Comparison of ENCODE assay signal across 18 cellular contexts in genomic region chr14:44529026-44529425, GRCh38. TPM values are rescaled to one million over a fixed set of nuclear protein-coding genes. Genes with fewer than 3 reads are reported as not detected.
DNase-seq lines count a peak whose midpoint lies in the region; ATAC-seq and FAIRE-seq lines count a peak whose summit lies in the region.
"Had no signal": no experiment of that assay in that cellular context is flagged by ENCODE, and none has a peak within 500 bp of the region (broad histone marks: within the 10 kb centered on the region; RNA-seq: fewer than 3 reads in every experiment).

No MANE protein-coding gene starts in this region.

- H3K27me3 Mint-ChIP-seq in stimulated activated naive CD8-positive, alpha-beta T cell treated with anti-CD3 and anti-CD28 coated beads, Interleukin-15, amount 100 ng/mL, for 72 hours: no peaks in the 10 kb centered on the region
- H3K27me3 Mint-ChIP-seq: naive B cell had no signal

- no peak overlapping the region for H3K4me3 Mint-ChIP-seq in stimulated activated naive CD8-positive, alpha-beta T cell treated with anti-CD3 and anti-CD28 coated beads, Interleukin-15, amount 100 ng/mL, for 72 hours
- H3K4me3 Mint-ChIP-seq: naive B cell had no signal

- no peaks in the 10 kb centered on the region for H3K4me1 Mint-ChIP-seq in stimulated activated naive CD8-positive, alpha-beta T cell treated with anti-CD3 and anti-CD28 coated beads, Interleukin-15, amount 100 ng/mL, for 72 hours
- H3K4me1 Mint-ChIP-seq: naive B cell had no signal

- no peak overlapping the region for H3K27ac Mint-ChIP-seq in stimulated activated naive CD8-positive, alpha-beta T cell treated with anti-CD3 and anti-CD28 coated beads, Interleukin-15, amount 100 ng/mL, for 72 hours
- H3K27ac Mint-ChIP-seq: activated T-helper 2 cell treated with anti-CD3 and anti-CD28 coated beads, Interferon-gamma antibody, Interleukin-2, Interleukin-4, amounts not matched to agents 10 μg/mL and 5 μg/mL and 100 μg/mL, durations not matched to agents 14 hours and 24 hours and 36 hours; naive B cell had no signal

- ATAC-seq in GM18907 (IDR thresholded peaks at IDR 0.05; ENCODE audit: unreplicated experiment) (no peak), HG03439 (IDR thresholded peaks at IDR 0.05; ENCODE audit: unreplicated experiment) (no peak)
- no peak for ATAC-seq in stimulated activated naive CD8-positive, alpha-beta T cell treated with anti-CD3 and anti-CD28 coated beads, Interleukin-15, amount 100 ng/mL, for 72 hours
- ATAC-seq: left colon had no signal

- no peak for FAIRE-seq in RCC 7860 (lab: Jason Lieb, UNC)

- DNase-seq in A172 (ENCODE audit: low spot score) (peak; percentile 51), HT1080 (ENCODE audit: low read depth) (peak; percentile 58), RCC 7860 (ENCODE audit: low spot score) (peak; percentile 3), globus pallidus (ENCODE audit: low spot score) (peak; percentile 57), COR-L47 (lab: John Stamatoyannopoulos, UW) (no peak)
- no peak for DNase-seq in stimulated activated naive CD8-positive, alpha-beta T cell treated with anti-CD3 and anti-CD28 coated beads, Interleukin-15, amount 100 ng/mL, for 72 hours
- DNase-seq: ACHN, Caco-2, left colon, naive B cell, NCI-H2081 treated with DMSO at 0.1 percent for 48 hours had no signal

- H3K9me3 Mint-ChIP-seq in stimulated activated naive CD8-positive, alpha-beta T cell treated with anti-CD3 and anti-CD28 coated beads, Interleukin-15, amount 100 ng/mL, for 72 hours: peaks cover 0 to 8% of the 10 kb centered on the region in 2 donors

RNA-seq across cellular contexts. Expression of gene FSCB, which starts 21.9 kb away (rescaled TPM):
- not detected in 2 replicates for total RNA-seq in A172 (2014; rRNA removed; shearing (Covaris generic))
- total RNA-seq in HT1080 (2014; rRNA removed; shearing (Covaris generic)): not detected in 2 replicates
- polyA plus RNA-seq in HT1080 (2015; cell fraction: cytosol; rRNA removed): not detected in 2 replicates
- polyA plus RNA-seq in HT1080 (2015; cell fraction: nucleus; rRNA removed): not detected in 2 replicates
- total RNA-seq: activated T-helper 2 cell treated with anti-CD3 and anti-CD28 coated beads, Interferon-gamma antibody, Interleukin-2, Interleukin-4, amounts not matched to agents 10 μg/mL and 5 μg/mL and 100 μg/mL, durations not matched to agents 14 hours and 24 hours and 36 hours; Caco-2; left colon; M059J; posterior vena cava; subcutaneous adipose tissue had no signal
- polyA plus RNA-seq: esophagus had no signal

Comparison
In these comparisons a context has a peak if more than half of its experiments do, and no peak if none do; other contexts are left out.
1. DNase-seq: peak in A172 (single experiment), HT1080 (single experiment), RCC 7860 (single experiment) and globus pallidus (single experiment); none in COR-L47 (single experiment) and stimulated activated naive CD8-positive, alpha-beta T cell treated with anti-CD3 and anti-CD28 coated beads, Interleukin-15, amount 100 ng/mL, for 72 hours (0 of 2).